ENCODE assay signal across 1 cellular context in genomic region chr11:27916541-27917100, GRCh38.
TF ChIP-seq lines count a peak whose summit lies in the region.

No MANE protein-coding gene starts in this region.

TF ChIP-seq in GM12878, 131 proteins besides CTCF, POLR2A, EP300 and RAD21 (continued from another document and continues in another):
- TF ChIP-seq IRF3 (IDR thresholded peaks at IDR 0.05) (no peak), TCF7 (IDR thresholded peaks at IDR 0.05; ENCODE audit: borderline replicate concordance) (peak; percentile 70; the same call in 1 of the 2 replicates), HDAC2 (IDR thresholded peaks at IDR 0.05) (no peak), ZNF24 (IDR thresholded peaks at IDR 0.05) (no peak), JUNB (IDR thresholded peaks at IDR 0.05) (peak; percentile 68), TARDBP (IDR thresholded peaks at IDR 0.05; ENCODE audit: borderline replicate concordance) (no peak), IKZF2 (IDR thresholded peaks at IDR 0.05) (peak; percentile 62 to 75), ZZZ3 (IDR thresholded peaks at IDR 0.05; ENCODE audit: control insufficient read depth, insufficient read length, low read depth) (no peak), SUZ12 (IDR thresholded peaks at IDR 0.05; ENCODE audit: unreplicated experiment) (no peak), REST (IDR thresholded peaks at IDR 0.05; ENCODE audit: low read depth, low read length) (no peak), MAX (IDR thresholded peaks at IDR 0.05; ENCODE audit: low read depth, low read length) (no peak), ZSCAN29 (IDR thresholded peaks at IDR 0.05) (no peak), PML (IDR thresholded peaks at IDR 0.05; ENCODE audit: low read length) (no peak), SREBF2 (IDR thresholded peaks at IDR 0.05; ENCODE audit: low read length) (no peak), BACH1 (IDR thresholded peaks at IDR 0.05; ENCODE audit: borderline replicate concordance) (no peak; the same call in 1 of the 2 replicates), CBX3 (IDR thresholded peaks at IDR 0.05; ENCODE audit: borderline replicate concordance, low read depth) (no peak), SMARCA5 (IDR thresholded peaks at IDR 0.05) (no peak), ZBED1 (IDR thresholded peaks at IDR 0.05; ENCODE audit: borderline replicate concordance) (no peak), ZBTB4 (CRISPR knock-in tag; IDR thresholded peaks at IDR 0.05) (no peak), IRF4 (IDR thresholded peaks at IDR 0.05; ENCODE audit: low read depth, low read length) (peak; percentile 52; the same call in 1 of the 2 replicates), IRF5 (IDR thresholded peaks at IDR 0.05; ENCODE audit: borderline replicate concordance) (no peak), DPF2 (IDR thresholded peaks at IDR 0.05) (peak; percentile 65), POLR2AphosphoS5 (IDR thresholded peaks at IDR 0.05; ENCODE audit: low read length) (no peak), SIX5 (IDR thresholded peaks at IDR 0.05; ENCODE audit: low read depth, low read length, severe bottlenecking) (no peak), SREBF1 (IDR thresholded peaks at IDR 0.05; ENCODE audit: low read length) (no peak), KAT2A (conservative IDR thresholded peaks at IDR 0.05; ENCODE audit: control insufficient read depth, low read depth, low read length) (no peak), TCF3 (IDR thresholded peaks at IDR 0.05; ENCODE audit: borderline replicate concordance, insufficient read depth, low read depth, low read length) (0 out of 2 replicates have a peak, but pooled peaks have one; percentile 25), RAD51 (IDR thresholded peaks at IDR 0.05) (no peak), PAX8 (IDR thresholded peaks at IDR 0.05) (no peak), RB1 (IDR thresholded peaks at IDR 0.05; ENCODE audit: borderline replicate concordance) (no peak), MYC (IDR thresholded peaks at IDR 0.05; ENCODE audit: insufficient read depth, insufficient read length, insufficient replicate concordance, low read length, severe bottlenecking) (no peak), ZNF592 (IDR thresholded peaks at IDR 0.05) (no peak), SMAD1 (IDR thresholded peaks at IDR 0.05; ENCODE audit: low read depth, partially characterized antibody) (no peak), PRDM15 (CRISPR knock-in tag; IDR thresholded peaks at IDR 0.05) (no peak), RELB (IDR thresholded peaks at IDR 0.05; ENCODE audit: low read depth) (peak; percentile 83), BHLHE40 (IDR thresholded peaks at IDR 0.05; ENCODE audit: borderline replicate concordance in 1 of 2, low read depth in 2 of 2, low read length in 1 of 2) (peak; percentile 57 to 66; a peak in 3 of 4 replicates), NR2C2 (IDR thresholded peaks at IDR 0.05; ENCODE audit: borderline replicate concordance, control insufficient read depth, insufficient read length, low read depth) (no peak), MEF2B (IDR thresholded peaks at IDR 0.05; ENCODE audit: partially characterized antibody, poor library complexity, severe bottlenecking) (peak; percentile 97), MTA3 (IDR thresholded peaks at IDR 0.05; ENCODE audit: borderline replicate concordance, low read length) (no peak), ZNF207 (IDR thresholded peaks at IDR 0.05; ENCODE audit: borderline replicate concordance) (no peak), BRCA1 (IDR thresholded peaks at IDR 0.05; ENCODE audit: low read depth, low read length) (no peak)
